14 cellular contexts compared by ENCODE assay signal in genomic region chr2:229044581-229044980, GRCh38.
"Had no signal": no experiment of that assay in that cellular context is flagged by ENCODE, and none has a peak within 500 bp of the region (broad histone marks: within the 10 kb centered on the region; RNA-seq: fewer than 3 reads in every experiment).

No MANE protein-coding gene starts in this region.

- H3K27ac Mint-ChIP-seq: activated naive CD8-positive, alpha-beta T cell; naive thymus-derived CD4-positive, alpha-beta T cell; T-helper 17 cell; type B pancreatic cell had no signal

- H2AFZ ChIP-seq: parathyroid adenoma had no signal

- H3K36me3 ChIP-seq: colonic mucosa, right atrium auricular region had no signal

- H3K36me3 Mint-ChIP-seq: activated naive CD8-positive, alpha-beta T cell; naive thymus-derived CD4-positive, alpha-beta T cell; type B pancreatic cell had no signal

- H3K4me3 ChIP-seq: colonic mucosa, lung, right atrium auricular region had no signal

- H3K9me3 ChIP-seq: colonic mucosa, right atrium auricular region had no signal

- H3K4me1 Mint-ChIP-seq: naive thymus-derived CD4-positive, alpha-beta T cell; T-helper 17 cell had no signal

- H3K27ac ChIP-seq: colonic mucosa, parathyroid adenoma, right atrium auricular region had no signal

- H3K4me1 ChIP-seq: colonic mucosa, parathyroid adenoma, right atrium auricular region had no signal

- ATAC-seq: naive thymus-derived CD4-positive, alpha-beta T cell; T-helper 17 cell had no signal

- H3K79me2 ChIP-seq: parathyroid adenoma had no signal

- H3K9me3 Mint-ChIP-seq: type B pancreatic cell had no signal

- H3K27me3 ChIP-seq: colonic mucosa, right atrium auricular region had no signal

- H3K27me3 Mint-ChIP-seq: activated naive CD8-positive, alpha-beta T cell; naive thymus-derived CD4-positive, alpha-beta T cell; T-helper 17 cell had no signal

- H3K4me3 Mint-ChIP-seq: activated naive CD8-positive, alpha-beta T cell; naive thymus-derived CD4-positive, alpha-beta T cell; T-helper 17 cell; type B pancreatic cell had no signal

- DNase-seq: activated effector memory CD4-positive, alpha-beta T cell treated with anti-CD3 and anti-CD28 coated beads, Interleukin-2, amount 50 U/mL, for 16 hours; activated T-cell treated with anti-CD3 and anti-CD28 coated beads, Interleukin-2, amount 50 U/mL, for 1 hour; anterior cingulate cortex; colonic mucosa; effector CD4-positive, alpha-beta T cell; naive thymus-derived CD4-positive, alpha-beta T cell; stimulated activated CD4-positive, alpha-beta T cell treated with anti-CD3 and anti-CD28 coated beads, Interleukin-1b, Interleukin-23, amount 100 ng/mL, for 48 hours; stimulated activated naive CD4-positive, alpha-beta T cell; T-helper 17 cell had no signal
